22 cellular contexts compared by ENCODE assay signal in genomic region chr20:4326194-4327065, GRCh38.
DNase-seq lines count a peak whose midpoint lies in the region; ATAC-seq and TF ChIP-seq lines count a peak whose summit lies in the region.
"Had no signal": no experiment of that assay in that cellular context is flagged by ENCODE, and none has a peak within 500 bp of the region (broad histone marks: within the 10 kb centered on the region; RNA-seq: fewer than 3 reads in every experiment).

No MANE protein-coding gene starts in this region.

- TF ChIP-seq CTCF in epithelial cell of esophagus (IDR thresholded peaks at IDR 0.05; ENCODE audit: insufficient read depth, low read depth, low read length, missing control alignments), result peak; percentile 19
- no peak for TF ChIP-seq CTCF in progenitor cell of endocrine pancreas (IDR thresholded peaks at IDR 0.05; ENCODE audit: unreplicated experiment)

- no peaks in the 10 kb centered on the region for H3K4me1 Mint-ChIP-seq in progenitor cell of endocrine pancreas (ENCODE audit: low read depth)
- H3K4me1 Mint-ChIP-seq: GM23338 had no signal

- H3K9me3 Mint-ChIP-seq in progenitor cell of endocrine pancreas (ENCODE audit: low read depth), result no peaks in the 10 kb centered on the region
- H3K9me3 Mint-ChIP-seq: activated T-helper 1 cell treated with anti-CD3 and anti-CD28 coated beads, Interleukin-12 subunit alpha, Interleukin-12 subunit beta, Interleukin-2, Interleukin-4 antibody, amounts not matched to agents 30 ng/mL and 10 ng/mL and 1 ng/mL, durations not matched to agents 14 hours and 24 hours and 36 hours had no signal

- H3K36me3 Mint-ChIP-seq in progenitor cell of endocrine pancreas (ENCODE audit: insufficient read depth), result no peaks in the 10 kb centered on the region

- H3K4me3 Mint-ChIP-seq in progenitor cell of endocrine pancreas (ENCODE audit: low read depth), result no peak overlapping the region
- H3K4me3 Mint-ChIP-seq: activated CD8-positive, alpha-beta T cell treated with anti-CD3 and anti-CD28 coated beads, Interleukin-2, amount 10 ng/mL, durations not matched to agents 7 days and 5 days; activated T-helper 1 cell treated with anti-CD3 and anti-CD28 coated beads, Interleukin-12 subunit alpha, Interleukin-12 subunit beta, Interleukin-2, Interleukin-4 antibody, amounts not matched to agents 30 ng/mL and 10 ng/mL and 1 ng/mL, durations not matched to agents 14 hours and 24 hours and 36 hours; GM23338 had no signal

- H3K27me3 Mint-ChIP-seq in progenitor cell of endocrine pancreas, result peaks cover 5% of the 10 kb centered on the region

- ATAC-seq in HG02588 (IDR thresholded peaks at IDR 0.05; ENCODE audit: unreplicated experiment), result no peak
- ATAC-seq: activated CD8-positive, alpha-beta T cell treated with anti-CD3 and anti-CD28 coated beads, Interleukin-2, amount 10 ng/mL, durations not matched to agents 7 days and 5 days; GM23338; left lung had no signal

- DNase-seq in EH (ENCODE audit: low read depth) (peak; percentile 37), LoVo (ENCODE audit: low spot score) (peak; percentile 1), epithelial cell of esophagus (ENCODE audit: low read depth) (peak; percentile 94), skeletal muscle cell (ENCODE audit: low read depth) (peak; percentile 12), middle frontal gyrus (ENCODE audit: extremely low spot score, low spot score) (no peak), progenitor cell of endocrine pancreas (ENCODE audit: low spot score, unreplicated experiment) (no peak)
- DNase-seq: activated CD8-positive, alpha-beta T cell treated with anti-CD3 and anti-CD28 coated beads, Interleukin-2, amount 10 ng/mL, durations not matched to agents 7 days and 5 days; C1 segment of cervical spinal cord; central memory CD4-positive, alpha-beta T cell; DMS153; effector CD8-positive, alpha-beta T cell; left lung; NCI-H1105; nucleus accumbens; Peyer's patch; stimulated activated CD4-positive, alpha-beta T cell treated with anti-CD3 and anti-CD28 coated beads, Interleukin-4, amount 100 ng/mL, for 4 hours; stimulated activated CD8-positive, alpha-beta memory T cell treated with anti-CD3 and anti-CD28 coated beads, Interleukin-4, amount 100 ng/mL, for 48 hours had no signal

- no peak overlapping the region for H3K27ac Mint-ChIP-seq in progenitor cell of endocrine pancreas
- H3K27ac Mint-ChIP-seq: activated CD8-positive, alpha-beta T cell treated with anti-CD3 and anti-CD28 coated beads, Interleukin-2, amount 10 ng/mL, durations not matched to agents 7 days and 5 days; activated T-helper 1 cell treated with anti-CD3 and anti-CD28 coated beads, Interleukin-12 subunit alpha, Interleukin-12 subunit beta, Interleukin-2, Interleukin-4 antibody, amounts not matched to agents 30 ng/mL and 10 ng/mL and 1 ng/mL, durations not matched to agents 14 hours and 24 hours and 36 hours; GM23338 had no signal

- H3K4me3 ChIP-seq in epithelial cell of esophagus (ENCODE audit: low read length), result no peak overlapping the region
- H3K4me3 ChIP-seq in skeletal muscle cell (ENCODE audit: low read depth, low read length), result no peak overlapping the region
- H3K4me3 ChIP-seq: GM23338, left lung, Peyer's patch, smooth muscle cell, testis had no signal

Comparison
In these comparisons a context has a peak if more than half of its experiments do, and no peak if none do; other contexts are left out.
1. DNase-seq: peak in EH (single experiment), LoVo (single experiment), epithelial cell of esophagus (single experiment) and skeletal muscle cell (single experiment); none in middle frontal gyrus (single experiment) and progenitor cell of endocrine pancreas (single experiment).